ENCODE assay signal across 8 cellular contexts in the genomic region with DNA sequence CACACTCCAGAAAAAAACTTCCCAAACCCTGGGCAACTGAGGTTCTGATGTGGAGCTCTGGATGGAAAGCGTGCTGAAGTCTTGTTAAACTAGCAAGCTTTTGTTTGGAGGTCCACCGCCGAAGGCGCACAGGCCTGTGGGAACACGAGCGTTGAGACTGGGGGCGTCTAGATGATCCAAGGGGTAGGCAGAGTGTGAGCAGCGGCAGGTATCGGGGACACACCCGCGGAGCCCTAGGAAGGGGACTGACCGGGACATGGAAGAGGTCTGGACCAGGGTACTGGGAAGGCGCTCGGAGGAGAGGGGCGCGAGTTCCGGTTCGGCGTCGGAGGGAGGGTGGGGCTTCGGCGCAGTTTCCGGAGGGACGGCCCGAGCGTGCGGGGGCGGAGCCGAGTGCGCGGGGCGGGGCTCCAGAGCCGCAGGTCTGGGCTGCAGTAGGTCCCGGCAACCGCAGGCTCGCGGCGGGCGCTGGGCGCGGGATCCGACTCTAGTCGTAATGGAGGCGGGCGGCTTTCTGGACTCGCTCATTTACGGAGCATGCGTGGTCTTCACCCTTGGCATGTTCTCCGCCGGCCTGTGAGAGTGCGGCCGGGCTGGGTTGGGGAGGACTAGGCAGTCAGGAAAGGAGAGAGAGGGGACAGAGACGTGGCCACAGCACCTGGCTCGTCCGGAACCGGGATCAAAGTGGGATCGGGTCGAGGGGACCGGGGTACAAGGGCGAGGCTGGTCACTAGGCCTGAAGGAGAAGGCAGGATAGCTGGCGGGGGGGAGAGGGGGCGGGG. TPM values are rescaled to one million over a fixed set of nuclear protein-coding genes. Genes with fewer than 3 reads are reported as not detected.
DNase-seq lines count a peak whose midpoint lies in the region; ATAC-seq, FAIRE-seq and TF ChIP-seq lines count a peak whose summit lies in the region.

A gene with protein sequence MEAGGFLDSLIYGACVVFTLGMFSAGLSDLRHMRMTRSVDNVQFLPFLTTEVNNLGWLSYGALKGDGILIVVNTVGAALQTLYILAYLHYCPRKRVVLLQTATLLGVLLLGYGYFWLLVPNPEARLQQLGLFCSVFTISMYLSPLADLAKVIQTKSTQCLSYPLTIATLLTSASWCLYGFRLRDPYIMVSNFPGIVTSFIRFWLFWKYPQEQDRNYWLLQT (plus strand): TSS at position 437 of the 782 bp plus-strand sequence. CDS start 60 bp downstream, at position 497.

- peak; percentile 90 for FAIRE-seq in GM12892 (lab: Jason Lieb, UNC)

- TF ChIP-seq EP300 in upper lobe of left lung (IDR thresholded peaks at IDR 0.05), result peak in 2 of 4 donors; percentile 13 to 35

- TF ChIP-seq CTCF in heart left ventricle (IDR thresholded peaks at IDR 0.05) (peak in 8 of 12 donors; percentile 17 to 55 (median 35)), upper lobe of left lung (IDR thresholded peaks at IDR 0.05) (peak; percentile 46 to 90 (median 68))

- ATAC-seq in HG02870 (IDR thresholded peaks at IDR 0.05; ENCODE audit: unreplicated experiment) (peak; percentile 69), heart left ventricle (peak; percentile 91 to 93 (median 92)), upper lobe of left lung (ENCODE audit: low FRiP score in 2 of 2) (peak; percentile 96 to 97)

- H3K9me3 ChIP-seq in heart left ventricle, result no peaks in the 10 kb centered on the region
- H3K9me3 ChIP-seq in upper lobe of left lung, result no peaks in the 10 kb centered on the region

- DNase-seq in GM12892 (ENCODE audit: insufficient read length), result peak; percentile 93
- peak; percentile 87 for DNase-seq in NCI-H146 treated with DMSO at 0.1 percent for 48 hours (lab: John Stamatoyannopoulos, UW; ENCODE audit: unreplicated experiment)
- peak; percentile 87 to 94 (median 92) for DNase-seq in T-helper 1 cell
- peak; percentile 95 to 97 (median 96) for DNase-seq in heart left ventricle
- peak; percentile 99 for DNase-seq in posterior vena cava (ENCODE audit: low spot score)
- DNase-seq in upper lobe of left lung, result peak; percentile 96 to 100

- TF ChIP-seq POLR2A in GM12892 (IDR thresholded peaks at IDR 0.05; ENCODE audit: low read depth, low read length) (peak; percentile 82), heart left ventricle (IDR thresholded peaks at IDR 0.05) (peak; percentile 56 to 91), upper lobe of left lung (IDR thresholded peaks at IDR 0.05) (peak; percentile 57 to 94 (median 86))

- intact Hi-C loops in heart left ventricle (cut with DNase I) (loop anchor here in 2 of 10 donors (2.0 to 5.0 kb wide), 2 partner anchors 37 to 73 kb away; a partner anchor contains a TSS), posterior vena cava (cut with DNase I) (no loop called here)

- H3K27ac ChIP-seq in adipose tissue (ENCODE audit: low read depth, low read length) (peak within 1 kb of the TSS; percentile 90), heart left ventricle (peak within 1 kb of the TSS; percentile 90 to 99 (median 98)), upper lobe of left lung (peak within 1 kb of the TSS; percentile 96 to 98 (median 98))

- peak within 1 kb of the TSS; percentile 47 to 86 (median 60) for H3K4me3 ChIP-seq in heart left ventricle
- peak within 1 kb of the TSS; percentile 42 to 67 (median 60) for H3K4me3 ChIP-seq in upper lobe of left lung

- H3K4me1 ChIP-seq in heart left ventricle, result peaks cover 21 to 86% (median 67%) of the 10 kb centered on the region in 12 donors
- H3K4me1 ChIP-seq in upper lobe of left lung, result peaks cover 62 to 79% (median 64%) of the 10 kb centered on the region in 4 donors

- H3K36me3 ChIP-seq in heart left ventricle, result peaks cover 0 to 53% (median 39%) of the 10 kb centered on the region in 9 donors
- peaks cover 15 to 45% (median 30%) of the 10 kb centered on the region in 4 donors for H3K36me3 ChIP-seq in upper lobe of left lung

- 0 to 1% (median 1%) methylated on average over 61 to 62 of the region's 62 CpGs for WGBS in adipose tissue, 3 donors
- WGBS in heart left ventricle, 4 donors, result 0 to 1% (median 0%) methylated on average over 31 to 62 of the region's 62 CpGs
- 1% methylated on average over 24 to 46 of the region's 62 CpGs for WGBS in upper lobe of left lung, 2 donors

- H3K27me3 ChIP-seq in heart left ventricle (no peaks in the 10 kb centered on the region), upper lobe of left lung (no peaks in the 10 kb centered on the region)

RNA-seq across cellular contexts. Expression of the gene that starts here (rescaled TPM):
- polyA plus RNA-seq in GM12892 (2012; ENCODE audit: missing spikeins), result 44.4 TPM
- 10 to 100 TPM; 33.4 to 39.4 (median 36.7) TPM for polyA plus RNA-seq in adipose tissue
- total RNA-seq in heart left ventricle, result 10 to 100 TPM in 4 of 9 donors, 1 to 10 TPM in 5; 5.4 to 21.7 (median 9.7) TPM
- polyA plus RNA-seq in heart left ventricle, result 10 to 100 TPM; 15.7 to 36.0 TPM
- 10 to 100 TPM; 24.5 TPM for total RNA-seq in posterior vena cava
- total RNA-seq in upper lobe of left lung, result 10 to 100 TPM; 19.9 to 49.9 (median 42.7) TPM

Comparison
In these comparisons a context has a peak if more than half of its experiments do, and no peak if none do; other contexts are left out.
1. Peak in every context shown above with its lines: DNase-seq, ATAC-seq, H3K4me3 ChIP-seq and H3K27ac ChIP-seq.